ENCODE assay signal across 13 cellular contexts in the genomic region with DNA sequence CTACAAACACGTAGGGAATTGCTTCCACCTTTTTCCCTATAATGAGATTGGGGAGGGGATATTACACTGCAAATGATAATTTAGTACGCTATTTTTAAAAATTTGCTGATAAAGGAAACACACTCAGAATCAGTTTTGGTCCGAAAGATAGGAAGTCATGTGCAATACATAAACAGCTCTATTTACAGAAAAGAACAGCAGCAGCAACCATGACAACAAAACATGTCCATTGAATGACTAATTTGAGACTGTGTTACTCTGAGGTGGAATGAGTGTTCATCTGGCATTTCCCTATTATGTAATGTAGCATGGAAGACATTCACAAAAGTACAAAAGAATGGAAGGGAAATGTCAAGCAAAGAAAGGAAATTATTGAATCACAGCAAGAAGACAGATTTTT.
A peak's percentile ranks its signal among the peaks of the same experiment; 100 is the strongest.
DNase-seq lines count a peak whose midpoint lies in the region; FAIRE-seq and TF ChIP-seq lines count a peak whose summit lies in the region.
"Had no signal": no experiment of that assay in that cellular context is flagged by ENCODE, and none has a peak within 500 bp of the region (broad histone marks: within the 10 kb centered on the region; RNA-seq: fewer than 3 reads in every experiment).

No MANE protein-coding gene starts in this region.

- no peak overlapping the region for H3K4me3 Mint-ChIP-seq in progenitor cell of endocrine pancreas (ENCODE audit: low read depth)
- H3K4me3 Mint-ChIP-seq: mesothelial cell of epicardium had no signal

- no peak for TF ChIP-seq CTCF in cardiac fibroblast (IDR thresholded peaks at IDR 0.05; ENCODE audit: low read depth, low read length)
- no peak for TF ChIP-seq CTCF in progenitor cell of endocrine pancreas (IDR thresholded peaks at IDR 0.05; ENCODE audit: unreplicated experiment)

- H3K27me3 Mint-ChIP-seq in progenitor cell of endocrine pancreas, result no peaks in the 10 kb centered on the region

- no peak overlapping the region for H3K4me3 ChIP-seq in cardiac fibroblast (replicated peaks in 1 of 2; ENCODE audit: low read depth in 2 of 2, low read length in 2 of 2)

- H3K9me3 Mint-ChIP-seq in progenitor cell of endocrine pancreas (ENCODE audit: low read depth), result peaks cover 13% of the 10 kb centered on the region

- DNase-seq in GM12891 (ENCODE audit: insufficient read length, low spot score), result no peak
- DNase-seq in HPDE6-E6E7 (ENCODE audit: extremely low spot score), result peak; percentile 65
- peak; percentile 89 to 97 for DNase-seq in cardiac fibroblast (ENCODE audit: low read depth in 2 of 2)
- DNase-seq in non-pigmented ciliary epithelial cell (ENCODE audit: low read depth), result peak; percentile 62
- no peak for DNase-seq in activated T-cell treated with anti-CD3 and anti-CD28 coated beads for 4 hours
- no peak for DNase-seq in progenitor cell of endocrine pancreas (ENCODE audit: low spot score, unreplicated experiment)
- DNase-seq in LoVo (ENCODE audit: low spot score), result no peak
- no peak for DNase-seq in D341Med (ENCODE audit: low spot score)
- DNase-seq: activated gamma-delta T cell treated with Interleukin-2 at 50 U/mL for 16 hours; NCI-H510A; stimulated activated CD4-positive, alpha-beta T cell treated with anti-CD3 and anti-CD28 coated beads, Interleukin-12 subunit alpha, Interleukin-12 subunit beta, amount 100 ng/mL, for 4 hours; T-helper 9 cell had no signal

- no peak for FAIRE-seq in GM12891 (lab: Jason Lieb, UNC)

- H3K27ac Mint-ChIP-seq in progenitor cell of endocrine pancreas, result no peak overlapping the region
- H3K27ac Mint-ChIP-seq: mesothelial cell of epicardium had no signal

- H3K4me1 Mint-ChIP-seq in progenitor cell of endocrine pancreas (ENCODE audit: low read depth), result peaks cover 1% of the 10 kb centered on the region

- no peak for TF ChIP-seq POLR2A in GM12891 (IDR thresholded peaks at IDR 0.05; ENCODE audit: low read depth, low read length)

- H3K36me3 Mint-ChIP-seq in progenitor cell of endocrine pancreas (ENCODE audit: insufficient read depth), result peaks cover 20% of the 10 kb centered on the region

TF ChIP-seq in GM12891, 5 proteins besides CTCF, POLR2A, EP300 and RAD21:
- 0 out of 2 replicates have a peak, but pooled peaks have one; percentile 4 for TF ChIP-seq SPI1 (IDR thresholded peaks at IDR 0.05; ENCODE audit: low read depth, low read length)
- no peak for TF ChIP-seq POU2F2 (IDR thresholded peaks at IDR 0.05; ENCODE audit: low read depth, low read length)

Comparison
In these comparisons a context has a peak if more than half of its experiments do, and no peak if none do; other contexts are left out.
1. DNase-seq: peak in HPDE6-E6E7 (single experiment), cardiac fibroblast (2 of 2) and non-pigmented ciliary epithelial cell (single experiment); none in GM12891 (single experiment), activated T-cell treated with anti-CD3 and anti-CD28 coated beads for 4 hours (single experiment), progenitor cell of endocrine pancreas (single experiment), LoVo (single experiment) and D341Med (single experiment).